2 cellular contexts compared by ENCODE assay signal in genomic region chr17:38885728-38886642, GRCh38.
TF ChIP-seq lines count a peak whose summit lies in the region.

No MANE protein-coding gene starts in this region.

TF ChIP-seq in HepG2, 621 proteins besides CTCF, POLR2A, EP300 and RAD21:
- TF ChIP-seq, protein P1, sequence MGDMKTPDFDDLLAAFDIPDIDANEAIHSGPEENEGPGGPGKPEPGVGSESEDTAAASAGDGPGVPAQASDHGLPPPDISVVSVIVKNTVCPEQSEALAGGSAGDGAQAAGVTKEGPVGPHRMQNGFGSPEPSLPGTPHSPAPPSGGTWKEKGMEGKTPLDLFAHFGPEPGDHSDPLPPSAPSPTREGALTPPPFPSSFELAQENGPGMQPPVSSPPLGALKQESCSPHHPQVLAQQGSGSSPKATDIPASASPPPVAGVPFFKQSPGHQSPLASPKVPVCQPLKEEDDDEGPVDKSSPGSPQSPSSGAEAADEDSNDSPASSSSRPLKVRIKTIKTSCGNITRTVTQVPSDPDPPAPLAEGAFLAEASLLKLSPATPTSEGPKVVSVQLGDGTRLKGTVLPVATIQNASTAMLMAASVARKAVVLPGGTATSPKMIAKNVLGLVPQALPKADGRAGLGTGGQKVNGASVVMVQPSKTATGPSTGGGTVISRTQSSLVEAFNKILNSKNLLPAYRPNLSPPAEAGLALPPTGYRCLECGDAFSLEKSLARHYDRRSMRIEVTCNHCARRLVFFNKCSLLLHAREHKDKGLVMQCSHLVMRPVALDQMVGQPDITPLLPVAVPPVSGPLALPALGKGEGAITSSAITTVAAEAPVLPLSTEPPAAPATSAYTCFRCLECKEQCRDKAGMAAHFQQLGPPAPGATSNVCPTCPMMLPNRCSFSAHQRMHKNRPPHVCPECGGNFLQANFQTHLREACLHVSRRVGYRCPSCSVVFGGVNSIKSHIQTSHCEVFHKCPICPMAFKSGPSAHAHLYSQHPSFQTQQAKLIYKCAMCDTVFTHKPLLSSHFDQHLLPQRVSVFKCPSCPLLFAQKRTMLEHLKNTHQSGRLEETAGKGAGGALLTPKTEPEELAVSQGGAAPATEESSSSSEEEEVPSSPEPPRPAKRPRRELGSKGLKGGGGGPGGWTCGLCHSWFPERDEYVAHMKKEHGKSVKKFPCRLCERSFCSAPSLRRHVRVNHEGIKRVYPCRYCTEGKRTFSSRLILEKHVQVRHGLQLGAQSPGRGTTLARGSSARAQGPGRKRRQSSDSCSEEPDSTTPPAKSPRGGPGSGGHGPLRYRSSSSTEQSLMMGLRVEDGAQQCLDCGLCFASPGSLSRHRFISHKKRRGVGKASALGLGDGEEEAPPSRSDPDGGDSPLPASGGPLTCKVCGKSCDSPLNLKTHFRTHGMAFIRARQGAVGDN (CRISPR knock-in tag; IDR thresholded peaks at IDR 0.05) = peak; percentile 11; the same call in 1 of the 2 replicates
- TF ChIP-seq SMAD1 (CRISPR knock-in tag; IDR thresholded peaks at IDR 0.05; ENCODE audit: borderline replicate concordance, low read depth) (no peak), FLYWCH1 (CRISPR knock-in tag; IDR thresholded peaks at IDR 0.05) (0 out of 2 replicates have a peak, but pooled peaks have one; percentile 75), ZBTB4 (CRISPR knock-in tag; IDR thresholded peaks at IDR 0.05; ENCODE audit: borderline replicate concordance) (peak; percentile 85; the same call in 1 of the 2 replicates), SALL1 (CRISPR knock-in tag; IDR thresholded peaks at IDR 0.05) (0 out of 2 replicates have a peak, but pooled peaks have one; percentile 6)
- TF ChIP-seq, protein P2, sequence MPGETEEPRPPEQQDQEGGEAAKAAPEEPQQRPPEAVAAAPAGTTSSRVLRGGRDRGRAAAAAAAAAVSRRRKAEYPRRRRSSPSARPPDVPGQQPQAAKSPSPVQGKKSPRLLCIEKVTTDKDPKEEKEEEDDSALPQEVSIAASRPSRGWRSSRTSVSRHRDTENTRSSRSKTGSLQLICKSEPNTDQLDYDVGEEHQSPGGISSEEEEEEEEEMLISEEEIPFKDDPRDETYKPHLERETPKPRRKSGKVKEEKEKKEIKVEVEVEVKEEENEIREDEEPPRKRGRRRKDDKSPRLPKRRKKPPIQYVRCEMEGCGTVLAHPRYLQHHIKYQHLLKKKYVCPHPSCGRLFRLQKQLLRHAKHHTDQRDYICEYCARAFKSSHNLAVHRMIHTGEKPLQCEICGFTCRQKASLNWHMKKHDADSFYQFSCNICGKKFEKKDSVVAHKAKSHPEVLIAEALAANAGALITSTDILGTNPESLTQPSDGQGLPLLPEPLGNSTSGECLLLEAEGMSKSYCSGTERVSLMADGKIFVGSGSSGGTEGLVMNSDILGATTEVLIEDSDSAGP (CRISPR knock-in tag; IDR thresholded peaks at IDR 0.05; ENCODE audit: borderline replicate concordance) = 0 out of 2 replicates have a peak, but pooled peaks have one; percentile 3
- TF ChIP-seq, protein P3, sequence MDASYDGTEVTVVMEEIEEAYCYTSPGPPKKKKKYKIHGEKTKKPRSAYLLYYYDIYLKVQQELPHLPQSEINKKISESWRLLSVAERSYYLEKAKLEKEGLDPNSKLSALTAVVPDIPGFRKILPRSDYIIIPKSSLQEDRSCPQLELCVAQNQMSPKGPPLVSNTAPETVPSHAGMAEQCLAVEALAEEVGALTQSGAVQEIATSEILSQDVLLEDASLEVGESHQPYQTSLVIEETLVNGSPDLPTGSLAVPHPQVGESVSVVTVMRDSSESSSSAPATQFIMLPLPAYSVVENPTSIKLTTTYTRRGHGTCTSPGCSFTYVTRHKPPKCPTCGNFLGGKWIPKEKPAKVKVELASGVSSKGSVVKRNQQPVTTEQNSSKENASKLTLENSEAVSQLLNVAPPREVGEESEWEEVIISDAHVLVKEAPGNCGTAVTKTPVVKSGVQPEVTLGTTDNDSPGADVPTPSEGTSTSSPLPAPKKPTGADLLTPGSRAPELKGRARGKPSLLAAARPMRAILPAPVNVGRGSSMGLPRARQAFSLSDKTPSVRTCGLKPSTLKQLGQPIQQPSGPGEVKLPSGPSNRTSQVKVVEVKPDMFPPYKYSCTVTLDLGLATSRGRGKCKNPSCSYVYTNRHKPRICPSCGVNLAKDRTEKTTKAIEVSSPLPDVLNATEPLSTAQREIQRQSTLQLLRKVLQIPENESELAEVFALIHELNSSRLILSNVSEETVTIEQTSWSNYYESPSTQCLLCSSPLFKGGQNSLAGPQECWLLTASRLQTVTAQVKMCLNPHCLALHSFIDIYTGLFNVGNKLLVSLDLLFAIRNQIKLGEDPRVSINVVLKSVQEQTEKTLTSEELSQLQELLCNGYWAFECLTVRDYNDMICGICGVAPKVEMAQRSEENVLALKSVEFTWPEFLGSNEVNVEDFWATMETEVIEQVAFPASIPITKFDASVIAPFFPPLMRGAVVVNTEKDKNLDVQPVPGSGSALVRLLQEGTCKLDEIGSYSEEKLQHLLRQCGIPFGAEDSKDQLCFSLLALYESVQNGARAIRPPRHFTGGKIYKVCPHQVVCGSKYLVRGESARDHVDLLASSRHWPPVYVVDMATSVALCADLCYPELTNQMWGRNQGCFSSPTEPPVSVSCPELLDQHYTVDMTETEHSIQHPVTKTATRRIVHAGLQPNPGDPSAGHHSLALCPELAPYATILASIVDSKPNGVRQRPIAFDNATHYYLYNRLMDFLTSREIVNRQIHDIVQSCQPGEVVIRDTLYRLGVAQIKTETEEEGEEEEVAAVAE (CRISPR knock-in tag; IDR thresholded peaks at IDR 0.05; ENCODE audit: borderline replicate concordance) = no peak

TF ChIP-seq in K562, 482 proteins besides CTCF, POLR2A, EP300 and RAD21:
- no peak for TF ChIP-seq SOX6 (IDR thresholded peaks at IDR 0.05)
- TF ChIP-seq RFX1 (IDR thresholded peaks at IDR 0.05) = peak; percentile 86
TF ChIP-seq in K562: peak in this region for 1.
